Comparison of ENCODE assay signal across 16 cellular contexts in the genomic region with DNA sequence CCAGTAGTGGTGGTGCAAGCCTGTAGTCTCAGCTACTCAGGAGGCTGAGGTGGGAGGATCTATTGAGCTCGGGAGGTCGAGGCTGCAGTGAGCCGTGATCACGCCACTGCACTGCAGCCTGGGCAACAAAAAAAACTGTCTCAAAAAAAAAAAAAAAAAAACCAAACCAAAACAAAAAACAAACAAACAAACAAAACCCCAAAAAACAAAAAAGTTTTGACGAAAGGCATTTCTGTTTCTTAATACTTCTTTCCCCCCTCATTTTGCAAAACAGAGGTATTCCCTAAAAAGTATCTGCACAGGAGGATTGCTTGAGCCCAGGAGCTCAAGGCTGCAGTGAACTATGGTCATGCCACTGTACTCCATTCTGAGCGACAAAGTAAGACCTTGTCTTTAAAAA. TPM values are rescaled to one million over a fixed set of nuclear protein-coding genes. Genes with fewer than 3 reads are reported as not detected.
DNase-seq lines count a peak whose midpoint lies in the region; ATAC-seq and TF ChIP-seq lines count a peak whose summit lies in the region.
"Had no signal": no experiment of that assay in that cellular context is flagged by ENCODE, and none has a peak within 500 bp of the region (broad histone marks: within the 10 kb centered on the region; RNA-seq: fewer than 3 reads in every experiment).

No MANE protein-coding gene starts in this region.

- peaks cover 98% of the 10 kb centered on the region for H3K79me2 ChIP-seq in KMS-11 (ENCODE audit: insufficient read depth, low read depth)

- peak overlapping the region; percentile 41 for H3K4me3 Mint-ChIP-seq in activated CD8-positive, alpha-beta memory T cell treated with anti-CD3 and anti-CD28 coated beads, Interleukin-2, amount 10 ng/mL, durations not matched to agents 7 days and 5 days
- H3K4me3 Mint-ChIP-seq in activated T-helper 17 cell treated with anti-CD3 and anti-CD28 coated beads, Interleukin-2, amount 50 U/mL, for 72 hours = peak overlapping the region; percentile 69
- H3K4me3 Mint-ChIP-seq: CD14-positive monocyte had no signal

- H3K4me1 ChIP-seq in KMS-11 (ENCODE audit: low read depth, poor library complexity, severe bottlenecking) (peaks cover 100% of the 10 kb centered on the region), neutrophil (ENCODE audit: control insufficient read depth in 1 of 2, insufficient read depth in 1 of 2, low read depth in 1 of 2, low read length in 1 of 2) (peaks cover 95 to 99% of the 10 kb centered on the region in 2 experiments), gastrocnemius medialis (peaks cover 0 to 17% of the 10 kb centered on the region in 2 donors)
- H3K4me1 ChIP-seq: upper lobe of right lung had no signal

- H3K4me1 Mint-ChIP-seq in activated CD8-positive, alpha-beta memory T cell treated with anti-CD3 and anti-CD28 coated beads, Interleukin-2, amount 10 ng/mL, durations not matched to agents 7 days and 5 days = peaks cover 74% of the 10 kb centered on the region
- peaks cover 44% of the 10 kb centered on the region for H3K4me1 Mint-ChIP-seq in activated T-helper 17 cell treated with anti-CD3 and anti-CD28 coated beads, Interleukin-2, amount 50 U/mL, for 72 hours

- no peak overlapping the region for H2AFZ ChIP-seq in KMS-11 (ENCODE audit: low read depth)

- no peaks in the 10 kb centered on the region for H3K27me3 Mint-ChIP-seq in activated CD8-positive, alpha-beta memory T cell treated with anti-CD3 and anti-CD28 coated beads, Interleukin-2, amount 10 ng/mL, durations not matched to agents 7 days and 5 days
- H3K27me3 Mint-ChIP-seq in activated T-helper 17 cell treated with anti-CD3 and anti-CD28 coated beads, Interleukin-2, amount 50 U/mL, for 72 hours = no peaks in the 10 kb centered on the region

- peaks cover 8% of the 10 kb centered on the region for H4K20me1 ChIP-seq in KMS-11 (ENCODE audit: insufficient read depth)

- peak overlapping the region; percentile 23; the same call in 1 of the 2 replicates for H3K9ac ChIP-seq in KMS-11

- TF ChIP-seq CTCF in KMS-11 (conservative IDR thresholded peaks at IDR 0.05; ENCODE audit: low read depth, low read length) = no peak
- no peak for TF ChIP-seq CTCF in neutrophil (IDR thresholded peaks at IDR 0.05)
- TF ChIP-seq CTCF in gastrocnemius medialis (IDR thresholded peaks at IDR 0.05 in 4 of 5, conservative IDR thresholded peaks at IDR 0.05 in 1 of 5) = no peak

- peak overlapping the region; percentile 95 for H3K4me2 ChIP-seq in KMS-11

- CTCF ChIA-PET in activated CD8-positive, alpha-beta memory T cell treated with anti-CD3 and anti-CD28 coated beads, Interleukin-2, amount 10 ng/mL, durations not matched to agents 7 days and 5 days (lab: Charles Lee) = interaction anchor here (1.2 to 1.5 kb wide), 3 partner anchors 10 to 210 kb away, joined by 3 to 6 read pairs (median 3); no protein-coding TSS in a partner anchor

- H3K4me3 ChIP-seq in KMS-11 (IDR thresholded peaks at IDR 0.05; ENCODE audit: insufficient read depth, low read depth, low read length) (no peak overlapping the region), neutrophil (ENCODE audit: low read depth in 1 of 2, low read length in 1 of 2) (peak overlapping the region in 1 of 2 experiments; percentile 54), gastrocnemius medialis (no peak overlapping the region)
- H3K4me3 ChIP-seq: upper lobe of right lung had no signal

- H3K27ac Mint-ChIP-seq in activated CD8-positive, alpha-beta memory T cell treated with anti-CD3 and anti-CD28 coated beads, Interleukin-2, amount 10 ng/mL, durations not matched to agents 7 days and 5 days = peak overlapping the region; percentile 89
- H3K27ac Mint-ChIP-seq in activated T-helper 17 cell treated with anti-CD3 and anti-CD28 coated beads, Interleukin-2, amount 50 U/mL, for 72 hours = peak overlapping the region; percentile 84

- H3K27ac ChIP-seq in KMS-11 (peak overlapping the region; percentile 96), neutrophil (peak overlapping the region; percentile 98), gastrocnemius medialis (no peak overlapping the region)
- H3K27ac ChIP-seq: upper lobe of right lung had no signal

- H3K36me3 ChIP-seq in KMS-11 (ENCODE audit: insufficient read depth) (no peaks in the 10 kb centered on the region), neutrophil (no peaks in the 10 kb centered on the region), gastrocnemius medialis (no peaks in the 10 kb centered on the region)
- H3K36me3 ChIP-seq: upper lobe of right lung had no signal

- H3K36me3 Mint-ChIP-seq in activated CD8-positive, alpha-beta memory T cell treated with anti-CD3 and anti-CD28 coated beads, Interleukin-2, amount 10 ng/mL, durations not matched to agents 7 days and 5 days = peaks cover 22% of the 10 kb centered on the region
- H3K36me3 Mint-ChIP-seq in activated T-helper 17 cell treated with anti-CD3 and anti-CD28 coated beads, Interleukin-2, amount 50 U/mL, for 72 hours (ENCODE audit: low read depth) = peaks cover 19% of the 10 kb centered on the region

- H3K27me3 ChIP-seq in KMS-11 (ENCODE audit: insufficient read depth, low read depth) (no peaks in the 10 kb centered on the region), neutrophil (no peaks in the 10 kb centered on the region), gastrocnemius medialis (no peaks in the 10 kb centered on the region)
- H3K27me3 ChIP-seq: upper lobe of right lung had no signal

- no peaks in the 10 kb centered on the region for H3K9me3 ChIP-seq in neutrophil
- no peaks in the 10 kb centered on the region for H3K9me3 ChIP-seq in gastrocnemius medialis
- H3K9me3 ChIP-seq: upper lobe of right lung had no signal

- TF ChIP-seq POLR2A in gastrocnemius medialis (IDR thresholded peaks at IDR 0.05) = no peak

- ATAC-seq in activated CD8-positive, alpha-beta memory T cell treated with anti-CD3 and anti-CD28 coated beads, Interleukin-2, amount 10 ng/mL, durations not matched to agents 7 days and 5 days = no peak
- no peak for ATAC-seq in activated T-helper 17 cell treated with anti-CD3 and anti-CD28 coated beads, Interleukin-2, amount 50 U/mL, for 72 hours (replicated peaks)
- ATAC-seq in gastrocnemius medialis (no peak), GM19467 (IDR thresholded peaks at IDR 0.05; ENCODE audit: unreplicated experiment) (no peak)
- ATAC-seq: SK-N-SH treated with all-trans-retinoic acid at 6 μM for 48 hours had no signal

- intact Hi-C loops in gastrocnemius medialis (cut with DNase I; ENCODE audit: low total_unique reads) = loop anchor here (10.0 kb wide), 1 partner anchor 214 kb away; no protein-coding TSS in a partner anchor

- DNase-seq in activated CD8-positive, alpha-beta memory T cell treated with anti-CD3 and anti-CD28 coated beads, Interleukin-2, amount 10 ng/mL, durations not matched to agents 7 days and 5 days = no peak
- no peak for DNase-seq in activated CD8-positive, alpha-beta memory T cell treated with anti-CD3 and anti-CD28 coated beads, Interleukin-2, amount 50 U/mL, for 48 hours
- no peak for DNase-seq in gastrocnemius medialis
- no peak for DNase-seq in stimulated activated CD4-positive, alpha-beta T cell treated with anti-CD3 and anti-CD28 coated beads, Interleukin-2, amount 100 ng/mL, for 24 hours
- DNase-seq: dermis blood vessel endothelial cell, DMS79, NCI-H1694 treated with DMSO at 0.1 percent for 48 hours, NCI-H2227 treated with DMSO at 0.1 percent for 48 hours, retina, upper lobe of right lung had no signal

- in situ Hi-C loops in gastrocnemius medialis (cut with MboI; ENCODE audit: low sequenced_read_pairs in 4 of 4) = no loop called here

- H3K9me3 Mint-ChIP-seq in activated CD8-positive, alpha-beta memory T cell treated with anti-CD3 and anti-CD28 coated beads, Interleukin-2, amount 10 ng/mL, durations not matched to agents 7 days and 5 days (ENCODE audit: low read depth) = no peaks in the 10 kb centered on the region
- H3K9me3 Mint-ChIP-seq in activated T-helper 17 cell treated with anti-CD3 and anti-CD28 coated beads, Interleukin-2, amount 50 U/mL, for 72 hours = no peaks in the 10 kb centered on the region

RNA-seq across cellular contexts. Expression of gene HIRA, which starts 11.2 kb away (rescaled TPM):
- 10 to 100 TPM; 57.8 to 67.0 TPM for total RNA-seq in activated CD8-positive, alpha-beta memory T cell treated with anti-CD3 and anti-CD28 coated beads, Interleukin-2, amount 10 ng/mL, durations not matched to agents 7 days and 5 days
- 10 to 100 TPM; 21.4 to 45.6 TPM for total RNA-seq in activated T-helper 17 cell treated with anti-CD3 and anti-CD28 coated beads, Interleukin-2, amount 50 U/mL, for 72 hours
- 10 to 100 TPM; 14.2 to 46.8 (median 24.6) TPM for total RNA-seq in gastrocnemius medialis

RNA-seq across cellular contexts. Expression of gene MRPL40, which starts 12.0 kb away (rescaled TPM):
- total RNA-seq in activated CD8-positive, alpha-beta memory T cell treated with anti-CD3 and anti-CD28 coated beads, Interleukin-2, amount 10 ng/mL, durations not matched to agents 7 days and 5 days = 10 to 100 TPM; 27.0 to 32.4 TPM
- 10 to 100 TPM; 11.8 to 25.7 TPM for total RNA-seq in activated T-helper 17 cell treated with anti-CD3 and anti-CD28 coated beads, Interleukin-2, amount 50 U/mL, for 72 hours
- 10 to 100 TPM; 53.8 to 75.1 (median 61.5) TPM for total RNA-seq in gastrocnemius medialis

RNA-seq across cellular contexts. Expression of gene C22orf39, which starts 27.2 kb away (rescaled TPM):
- total RNA-seq in activated CD8-positive, alpha-beta memory T cell treated with anti-CD3 and anti-CD28 coated beads, Interleukin-2, amount 10 ng/mL, durations not matched to agents 7 days and 5 days = 10 to 100 TPM; 31.1 to 36.4 TPM
- 10 to 100 TPM; 18.6 to 21.7 TPM for total RNA-seq in activated T-helper 17 cell treated with anti-CD3 and anti-CD28 coated beads, Interleukin-2, amount 50 U/mL, for 72 hours
- total RNA-seq in gastrocnemius medialis = 100 to 1,000 TPM; 157 to 182 (median 178) TPM

RNA-seq across cellular contexts. Expression of gene UFD1, which starts 58.7 kb away (rescaled TPM):
- 100 to 1,000 TPM in 1 of 2 experiments, 10 to 100 TPM in 1; 80.1 to 111 TPM for total RNA-seq in activated CD8-positive, alpha-beta memory T cell treated with anti-CD3 and anti-CD28 coated beads, Interleukin-2, amount 10 ng/mL, durations not matched to agents 7 days and 5 days
- 10 to 100 TPM; 56.0 to 93.5 TPM for total RNA-seq in activated T-helper 17 cell treated with anti-CD3 and anti-CD28 coated beads, Interleukin-2, amount 50 U/mL, for 72 hours
- 100 to 1,000 TPM; 106 to 199 (median 165) TPM for total RNA-seq in gastrocnemius medialis

RNA-seq across cellular contexts. Expression of gene CDC45, which starts 59.4 kb away (rescaled TPM):
- 100 to 1,000 TPM in 1 of 2 experiments, 10 to 100 TPM in 1; 94.8 to 104 TPM for total RNA-seq in activated CD8-positive, alpha-beta memory T cell treated with anti-CD3 and anti-CD28 coated beads, Interleukin-2, amount 10 ng/mL, durations not matched to agents 7 days and 5 days
- 10 to 100 TPM; 64.2 to 99.9 TPM for total RNA-seq in activated T-helper 17 cell treated with anti-CD3 and anti-CD28 coated beads, Interleukin-2, amount 50 U/mL, for 72 hours
- total RNA-seq in gastrocnemius medialis = under 1 TPM in 1 of 4 donors, not detected in 3; 0.27 TPM

Comparison
In these comparisons a context has a peak if more than half of its experiments do, and no peak if none do; other contexts are left out.
1. H3K27ac ChIP-seq: peak in KMS-11 (single experiment) and neutrophil (single experiment); none in gastrocnemius medialis (0 of 4).
2. RNA of gene C22orf39, which starts 27.2 kb away (total RNA-seq): 157 to 182 TPM in gastrocnemius medialis; 31.1 to 36.4 TPM in activated CD8-positive, alpha-beta memory T cell treated with anti-CD3 and anti-CD28 coated beads, Interleukin-2, amount 10 ng/mL, durations not matched to agents 7 days and 5 days and 18.6 to 21.7 TPM in activated T-helper 17 cell treated with anti-CD3 and anti-CD28 coated beads, Interleukin-2, amount 50 U/mL, for 72 hours; every median in the first group is over 4 times any median in the second.